In the genomic region with DNA sequence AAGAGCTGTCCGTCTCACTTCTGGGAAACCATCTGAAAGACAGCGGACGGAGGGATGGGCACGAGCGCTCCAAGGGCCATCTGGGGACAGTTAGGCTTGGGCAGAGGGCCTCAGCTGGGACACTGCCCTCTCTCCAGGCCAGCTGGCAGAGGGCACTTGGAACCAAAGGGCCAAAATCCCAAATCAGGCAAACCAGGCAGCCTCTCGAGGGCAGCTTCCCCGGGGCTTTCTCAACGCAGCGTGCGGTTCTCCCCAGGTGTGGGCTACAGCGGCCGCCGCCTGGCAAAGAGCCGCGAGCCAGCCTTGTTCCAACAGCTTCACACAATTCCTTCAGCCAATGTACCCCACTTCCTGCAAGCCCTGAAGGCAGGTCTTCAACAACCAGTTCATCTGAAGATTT, we compare ENCODE assay signal across 10 cellular contexts. TPM values are rescaled to one million over a fixed set of nuclear protein-coding genes. Genes with fewer than 3 reads are reported as not detected.
DNase-seq lines count a peak whose midpoint lies in the region; ATAC-seq and TF ChIP-seq lines count a peak whose summit lies in the region.
"Had no signal": no experiment of that assay in that cellular context is flagged by ENCODE, and none has a peak within 500 bp of the region (broad histone marks: within the 10 kb centered on the region; RNA-seq: fewer than 3 reads in every experiment).

No MANE protein-coding gene starts in this region.

- DNase-seq in AG04450 (ENCODE audit: low read depth, low spot score) (no peak), WERI-Rb-1 (no peak), Right ventricle myocardium superior (peak; percentile 66), osteocyte (ENCODE audit: extremely low spot score, unreplicated experiment) (no peak), HuH-7.5 (ENCODE audit: low spot score) (no peak)
- no peak for DNase-seq in activated CD4-positive, CD25-positive, alpha-beta regulatory T cell (lab: John Stamatoyannopoulos, UW)
- no peak for DNase-seq in stimulated activated CD4-positive, alpha-beta T cell treated with anti-CD3 and anti-CD28 coated beads, Interleukin-12 subunit alpha, Interleukin-12 subunit beta, amount 100 ng/mL, for 4 hours
- DNase-seq: cortex of kidney, NCI-H1694 treated with DMSO at 0.1 percent for 48 hours had no signal

- peak; percentile 42 for ATAC-seq in Right ventricle myocardium superior (ENCODE audit: poor library complexity)
- no peak for ATAC-seq in GM19328 (IDR thresholded peaks at IDR 0.05; ENCODE audit: unreplicated experiment)

- peak overlapping the region; percentile 95 for H3K27ac ChIP-seq in AG04450 (ENCODE audit: low read depth, low read length)
- H3K27ac ChIP-seq in WERI-Rb-1, result peak overlapping the region; percentile 92

- H3K27me3 ChIP-seq in AG04450 (ENCODE audit: control insufficient read depth, insufficient read depth, low read length) (no peaks in the 10 kb centered on the region), WERI-Rb-1 (ENCODE audit: insufficient read depth, low read depth, severe bottlenecking) (no peaks in the 10 kb centered on the region)

- H3K9me3 ChIP-seq in AG04450 (ENCODE audit: control insufficient read depth, insufficient read depth, low read length), result no peaks in the 10 kb centered on the region; the same call in 1 of the 2 replicates
- no peaks in the 10 kb centered on the region for H3K9me3 ChIP-seq in WERI-Rb-1 (ENCODE audit: severe bottlenecking)

- H3K27ac Mint-ChIP-seq in osteocyte (ENCODE audit: unreplicated experiment), result peak overlapping the region; percentile 97

- POLR2A ChIA-PET in AG04450 (lab: Yijun Ruan, JAX), result no interaction called here

- no peak overlapping the region for H3K4me3 ChIP-seq in AG04450 (ENCODE audit: low read depth, low read length)
- H3K4me3 ChIP-seq in WERI-Rb-1 (ENCODE audit: low read depth, low read length), result peak overlapping the region; percentile 2; the same call in 1 of the 2 replicates

- H3K27me3 Mint-ChIP-seq in osteocyte (ENCODE audit: unreplicated experiment), result no peaks in the 10 kb centered on the region

- H3K4me1 Mint-ChIP-seq in osteocyte (ENCODE audit: unreplicated experiment), result peaks cover 77% of the 10 kb centered on the region

- peaks cover 9% of the 10 kb centered on the region for H3K36me3 Mint-ChIP-seq in osteocyte (ENCODE audit: unreplicated experiment)

- TF ChIP-seq CTCF in AG04450 (IDR thresholded peaks at IDR 0.05; ENCODE audit: low read depth, low read length), result no peak
- TF ChIP-seq CTCF in WERI-Rb-1 (IDR thresholded peaks at IDR 0.05; ENCODE audit: low read depth, low read length), result no peak
- no peak for TF ChIP-seq CTCF in osteocyte (IDR thresholded peaks at IDR 0.05)

- H3K9me3 Mint-ChIP-seq in osteocyte (ENCODE audit: unreplicated experiment), result no peaks in the 10 kb centered on the region

- peaks cover 42% of the 10 kb centered on the region for H3K36me3 ChIP-seq in WERI-Rb-1

- CTCF ChIA-PET in AG04450 (lab: Charles Lee), result interaction anchor here (1.2 kb wide), 1 partner anchor 56 kb away, joined by 5 read pairs; no protein-coding TSS in a partner anchor

- no peak overlapping the region for H3K4me3 Mint-ChIP-seq in osteocyte (ENCODE audit: unreplicated experiment)

- intact Hi-C loops in Right ventricle myocardium superior (cut with DNase I), result loop anchor here (5.0 kb wide), 2 partner anchors 42 to 52 kb away; no protein-coding TSS in a partner anchor

RNA-seq across cellular contexts. Expression of a gene that starts 5.0 kb away (rescaled TPM):
- 12.3 and 15.3 TPM in 2 replicates for polyA plus RNA-seq in AG04450 (2011; rRNA removed)
- 17.5 and 18.0 TPM in 2 replicates for polyA minus RNA-seq in AG04450 (2011; rRNA and poly(A)+ RNA removed)
- 37.2 TPM for total RNA-seq in Right ventricle myocardium superior
- 65.8 and 68.8 TPM in 2 replicates for total RNA-seq in osteocyte

RNA-seq across cellular contexts. Expression of a gene that starts 58.7 kb away (rescaled TPM):
- polyA plus RNA-seq in AG04450 (2011; rRNA removed), result not detected in 2 replicates
- polyA minus RNA-seq in AG04450 (2011; rRNA and poly(A)+ RNA removed), result not detected in 2 replicates
- total RNA-seq in Right ventricle myocardium superior (not detected), osteocyte (not detected in 2 replicates)
